In the genomic region with DNA sequence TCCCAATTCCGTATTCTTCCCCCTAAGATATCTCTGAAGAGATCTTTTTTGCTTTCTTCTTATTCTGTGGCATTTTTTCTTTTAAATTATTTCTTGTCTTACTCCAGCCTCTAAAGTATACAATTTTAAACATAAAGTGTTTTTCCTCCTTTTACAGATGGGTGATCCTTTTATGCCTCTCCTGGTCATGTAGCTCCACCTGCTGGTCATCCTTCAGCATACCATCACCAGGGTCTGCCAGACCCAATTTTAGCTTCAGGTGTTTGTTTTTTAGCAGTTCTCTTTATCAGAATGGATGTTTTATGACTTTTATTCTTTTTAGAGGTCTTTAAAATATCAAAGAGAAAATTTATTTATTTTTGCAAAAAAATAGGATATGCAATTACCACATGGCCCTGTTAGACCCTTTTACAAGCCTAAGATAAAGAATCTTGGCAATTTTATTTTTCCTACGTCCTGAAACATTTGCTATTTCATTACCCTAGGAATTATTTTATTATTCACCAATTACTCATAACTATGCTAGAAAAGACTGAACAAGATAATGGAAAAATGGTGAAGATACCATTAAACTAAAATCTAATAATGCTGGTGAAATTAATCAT, we compare ENCODE assay signal across 8 cellular contexts. TPM values are rescaled to one million over a fixed set of nuclear protein-coding genes. Genes with fewer than 3 reads are reported as not detected.
A peak's percentile ranks its signal among the peaks of the same experiment; 100 is the strongest.
DNase-seq lines count a peak whose midpoint lies in the region; ATAC-seq and TF ChIP-seq lines count a peak whose summit lies in the region.

No MANE protein-coding gene starts in this region.

- H3F3A ChIP-seq in neural cell (ENCODE audit: insufficient read depth, low read length, poor library complexity, severe bottlenecking), result no peaks in the 10 kb centered on the region

- H3K79me2 ChIP-seq in neural cell (replicated peaks; ENCODE audit: insufficient read depth, low read length), result no peaks in the 10 kb centered on the region

- H3K4me3 ChIP-seq in neural cell (ENCODE audit: low read length), result no peak overlapping the region

- TF ChIP-seq POLR2A in erythroblast (IDR thresholded peaks at IDR 0.05; ENCODE audit: low read length), result no peak

- H3K9me3 ChIP-seq in neural cell (ENCODE audit: low read length), result no peaks in the 10 kb centered on the region

- H3K27me3 ChIP-seq in neural cell (ENCODE audit: insufficient read depth, low read depth, low read length), result no peaks in the 10 kb centered on the region

- H3K4me2 ChIP-seq in neural cell (ENCODE audit: low read length), result no peak overlapping the region

- TF ChIP-seq CTCF in neural cell (IDR thresholded peaks at IDR 0.05; ENCODE audit: poor library complexity, severe bottlenecking), result peak; percentile 90

- H3K27ac ChIP-seq in neural cell (ENCODE audit: low read length), result no peak overlapping the region

- H3K9ac ChIP-seq in neural cell (ENCODE audit: low read length), result no peak overlapping the region

- ATAC-seq in GM18867 (IDR thresholded peaks at IDR 0.05; ENCODE audit: unreplicated experiment), result peak; percentile 78
- peak; percentile 76 for ATAC-seq in HG03432 (IDR thresholded peaks at IDR 0.05; ENCODE audit: unreplicated experiment)

- no peaks in the 10 kb centered on the region for H3K9me2 ChIP-seq in neural cell (ENCODE audit: insufficient read depth, low read length)

- DNase-seq in AG20443 (ENCODE audit: low spot score) (peak; percentile 77), NCI-H774 (lab: John Stamatoyannopoulos, UW) (peak; percentile 27), erythroblast (lab: John Stamatoyannopoulos, UW) (peak; percentile 79 to 88), stromal cell of bone marrow (ENCODE audit: low read depth) (peak; percentile 37)
- DNase-seq in activated CD8-positive, alpha-beta memory T cell treated with anti-CD3 and anti-CD28 coated beads, Interleukin-2, amount 50 U/mL, for 1 hour (ENCODE audit: extremely low read depth), result peak; percentile 28

- H2AFZ ChIP-seq in neural cell (ENCODE audit: low read depth, low read length), result no peak overlapping the region

- no peak for TF ChIP-seq EP300 in neural cell (conservative IDR thresholded peaks at IDR 0.05; ENCODE audit: poor library complexity, severe bottlenecking)

- H3K36me3 ChIP-seq in neural cell (ENCODE audit: insufficient read depth, low read length), result no peaks in the 10 kb centered on the region

- peak; percentile 97 for TF ChIP-seq RAD21 in neural cell (conservative IDR thresholded peaks at IDR 0.05)

- no peaks in the 10 kb centered on the region for H4K20me1 ChIP-seq in neural cell (ENCODE audit: insufficient read depth)

TF ChIP-seq in neural cell, 6 proteins besides CTCF, POLR2A, EP300 and RAD21:
- TF ChIP-seq POLR2AphosphoS5 (IDR thresholded peaks at IDR 0.05) (no peak), SMC3 (conservative IDR thresholded peaks at IDR 0.05; ENCODE audit: poor library complexity) (peak; percentile 97)

RNA-seq across cellular contexts. Expression of a gene that starts 55.4 kb away (rescaled TPM):
- 7.4 and 8.7 TPM in 2 replicates for polyA plus RNA-seq in neural cell
- polyA minus RNA-seq in neural cell, result 33.6 and 35.1 TPM in 2 replicates

RNA-seq across cellular contexts. Expression of a gene that starts 55.6 kb away (rescaled TPM):
- polyA plus RNA-seq in neural cell, result 79.1 and 80.2 TPM in 2 replicates
- polyA minus RNA-seq in neural cell, result 136 and 139 TPM in 2 replicates

Comparison
In these comparisons a context has a peak if more than half of its experiments do, and no peak if none do; other contexts are left out.
1. DNase-seq: peak in every context shown above with its lines; median percentile 84 in erythroblast; 77 in AG20443; 37 in stromal cell of bone marrow; 28 in activated CD8-positive, alpha-beta memory T cell treated with anti-CD3 and anti-CD28 coated beads, Interleukin-2, amount 50 U/mL, for 1 hour; 27 in NCI-H774.